Comparison of ENCODE assay signal across 23 cellular contexts in the genomic region with DNA sequence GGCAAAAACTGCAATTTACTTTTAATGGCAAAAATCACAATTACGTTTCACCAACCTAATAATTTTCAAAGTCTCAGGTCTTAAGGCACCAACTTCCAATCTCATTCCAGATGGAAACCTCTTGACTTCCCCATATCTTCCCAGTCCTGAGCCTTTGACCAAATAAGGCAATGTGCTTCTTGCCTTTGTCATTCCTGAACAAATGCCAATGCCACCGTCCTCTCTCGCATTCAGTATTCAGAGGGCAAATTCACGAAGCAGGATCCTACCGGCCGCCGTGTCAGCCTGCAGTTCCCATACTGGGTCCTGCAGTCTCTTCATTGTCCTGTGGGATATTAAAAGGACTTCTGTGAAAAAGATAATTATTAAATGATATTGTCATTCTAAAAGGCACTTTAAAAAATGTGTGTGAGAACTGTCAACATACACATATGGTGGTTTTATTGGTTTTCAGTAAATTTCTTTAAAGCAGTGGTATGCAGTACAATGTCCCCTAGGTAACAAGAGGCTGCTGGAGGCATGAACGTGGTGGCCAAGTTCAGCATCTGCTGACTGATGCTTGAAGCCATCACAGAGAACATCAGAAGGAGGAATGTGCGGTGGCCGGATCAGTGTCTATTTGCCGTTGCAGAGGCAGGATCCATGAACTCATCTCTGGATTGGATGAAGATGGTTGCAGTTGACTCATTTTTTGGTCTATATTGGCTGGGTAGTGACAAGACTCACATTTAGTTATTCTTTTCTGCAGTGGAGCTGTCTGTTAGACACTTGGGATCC.
"Had no signal": no experiment of that assay in that cellular context is flagged by ENCODE, and none has a peak within 500 bp of the region (broad histone marks: within the 10 kb centered on the region; RNA-seq: fewer than 3 reads in every experiment).

No MANE protein-coding gene starts in this region.

- H3K9ac ChIP-seq: parathyroid adenoma had no signal

- H3K27me3 ChIP-seq: breast epithelium had no signal

- H3K4me1 ChIP-seq: breast epithelium, gastroesophageal sphincter, left ventricle myocardium inferior, parathyroid adenoma had no signal

- H2AFZ ChIP-seq: parathyroid adenoma had no signal

- H3K27ac ChIP-seq: breast epithelium, coronary artery, gastroesophageal sphincter, left ventricle myocardium inferior, parathyroid adenoma, skin epidermis had no signal

- H3K36me3 ChIP-seq: breast epithelium, gastroesophageal sphincter, left ventricle myocardium inferior had no signal

- H3K79me2 ChIP-seq: parathyroid adenoma had no signal

- DNase-seq: activated CD4-positive, alpha-beta memory T cell treated with anti-CD3 and anti-CD28 coated beads, Interleukin-2, amount 10 ng/mL, durations not matched to agents 7 days and 5 days; activated CD4-positive, alpha-beta T cell treated with anti-CD3 and anti-CD28 coated beads, Interleukin-2, amount 10 ng/mL, durations not matched to agents 24 days and 14 days; activated effector memory CD4-positive, alpha-beta T cell treated with Interleukin-2 at 50 U/mL for 16 hours; activated naive CD4-positive, alpha-beta T cell treated with anti-CD3 and anti-CD28 coated beads for 36 hours; activated naive CD8-positive, alpha-beta T cell treated with anti-CD3 and anti-CD28 coated beads, Interleukin-2, amount 10 ng/mL, durations not matched to agents 7 days and 5 days; activated T-cell treated with anti-CD3 and anti-CD28 coated beads, Interleukin-2, amount 50 U/mL, for 72 hours; amniotic stem cell; endodermal cell; hypothalamus; immature natural killer cell; kidney glomerular epithelial cell; left ventricle myocardium inferior; stimulated activated CD4-positive, alpha-beta T cell treated with anti-CD3 and anti-CD28 coated beads, Interleukin-15, amount 100 ng/mL, for 24 hours; T-helper 2 cell; trophoblast cell had no signal

- ATAC-seq: activated CD4-positive, CD25-positive, alpha-beta regulatory T cell treated with anti-CD3 and anti-CD28 coated beads, Interleukin-2, amount 50 U/mL, for 24 hours; activated T-cell treated with anti-CD3 and anti-CD28 coated beads, Interleukin-2, amount 50 U/mL, for 72 hours; gastroesophageal sphincter; right cardiac atrium; stimulated activated memory B cell treated with anti-CD40 and anti-IgM and Interleukin-4, amounts not matched to agents 10 μg/mL and 1 μg/mL and 100 μg/mL, for 72 hours had no signal

- H3K9me3 ChIP-seq: breast epithelium, gastroesophageal sphincter had no signal

- H3K4me3 ChIP-seq: breast epithelium, coronary artery, gastroesophageal sphincter, left ventricle myocardium inferior, skin epidermis had no signal
